9 cellular contexts compared by ENCODE assay signal in genomic region chr22:37601540-37602442, GRCh38. TPM values are rescaled to one million over a fixed set of nuclear protein-coding genes. Genes with fewer than 3 reads are reported as not detected.
DNase-seq lines count a peak whose midpoint lies in the region; ATAC-seq and TF ChIP-seq lines count a peak whose summit lies in the region.
"Had no signal": no experiment of that assay in that cellular context is flagged by ENCODE, and none has a peak within 500 bp of the region (broad histone marks: within the 10 kb centered on the region; RNA-seq: fewer than 3 reads in every experiment).

No MANE protein-coding gene starts in this region.

- H4K20me1 ChIP-seq in OCI-LY3 (ENCODE audit: insufficient read depth, low read length) = no peaks in the 10 kb centered on the region

- no peak overlapping the region for H3K27ac ChIP-seq in OCI-LY3 (ENCODE audit: low read length)

- H3K4me3 ChIP-seq in OCI-LY3 (ENCODE audit: low read length) (peak overlapping the region; percentile 29; the same call in 1 of the 2 replicates), fibroblast of the aortic adventitia (ENCODE audit: low read depth, low read length) (no peak overlapping the region)

- peaks cover 4% of the 10 kb centered on the region for H3K4me1 ChIP-seq in OCI-LY3 (ENCODE audit: low read length)

- ATAC-seq in GM19351 (IDR thresholded peaks at IDR 0.05; ENCODE audit: unreplicated experiment) (no peak), HG02588 (IDR thresholded peaks at IDR 0.05; ENCODE audit: unreplicated experiment) (no peak)
- ATAC-seq: Panc1 had no signal

- no peaks in the 10 kb centered on the region for H3K36me3 ChIP-seq in OCI-LY3 (replicated peaks; ENCODE audit: low read depth, low read length)

- 0 out of 2 replicates have a peak overlapping the region, but pooled peaks have one; percentile 46 for H2AFZ ChIP-seq in OCI-LY3 (ENCODE audit: low read depth, low read length)

- no peaks in the 10 kb centered on the region for H3K9me3 ChIP-seq in OCI-LY3 (ENCODE audit: insufficient read depth, low read length)

- no peaks in the 10 kb centered on the region for H3K9me3 Mint-ChIP-seq in activated T-cell treated with anti-CD3 and anti-CD28 coated beads, Interleukin-2, amount 50 U/mL, for 24 hours

- no peaks in the 10 kb centered on the region for H3K36me3 Mint-ChIP-seq in activated T-cell treated with anti-CD3 and anti-CD28 coated beads, Interleukin-2, amount 50 U/mL, for 24 hours (ENCODE audit: low read depth)

- no peak overlapping the region for H3K9ac ChIP-seq in OCI-LY3 (ENCODE audit: low read length)

- no peak for TF ChIP-seq CTCF in OCI-LY3 (IDR thresholded peaks at IDR 0.05; ENCODE audit: low read depth, low read length)
- no peak for TF ChIP-seq CTCF in fibroblast of the aortic adventitia (IDR thresholded peaks at IDR 0.05; ENCODE audit: insufficient read depth, low read length)

- H3K4me2 ChIP-seq in OCI-LY3 (ENCODE audit: low read length) = peak overlapping the region; percentile 31

- peaks cover 30% of the 10 kb centered on the region for H3K4me1 Mint-ChIP-seq in activated T-cell treated with anti-CD3 and anti-CD28 coated beads, Interleukin-2, amount 50 U/mL, for 24 hours (ENCODE audit: low read depth)

- H3K27ac Mint-ChIP-seq in activated T-cell treated with anti-CD3 and anti-CD28 coated beads, Interleukin-2, amount 50 U/mL, for 24 hours = peak overlapping the region; percentile 14

- no peaks in the 10 kb centered on the region for H3K79me2 ChIP-seq in OCI-LY3 (ENCODE audit: low read length)

- no peaks in the 10 kb centered on the region for H3K27me3 Mint-ChIP-seq in activated T-cell treated with anti-CD3 and anti-CD28 coated beads, Interleukin-2, amount 50 U/mL, for 24 hours

- peaks cover 24% of the 10 kb centered on the region for H3K27me3 ChIP-seq in OCI-LY3 (ENCODE audit: low read depth, low read length)

- DNase-seq in activated T-cell treated with anti-CD3 and anti-CD28 coated beads, Interleukin-2, amount 50 U/mL, for 24 hours = no peak
- no peak for DNase-seq in activated T-cell treated with anti-CD3 and anti-CD28 coated beads for 4 hours
- DNase-seq in fibroblast of the aortic adventitia (ENCODE audit: low read depth) = peak; percentile 33
- peak; percentile 31 for DNase-seq in stromal cell of bone marrow (ENCODE audit: low read depth)
- DNase-seq in activated CD4-positive, alpha-beta T cell treated with anti-CD3 and anti-CD28 coated beads for 1 hour = no peak

- H3K4me3 Mint-ChIP-seq in activated T-cell treated with anti-CD3 and anti-CD28 coated beads, Interleukin-2, amount 50 U/mL, for 24 hours = no peak overlapping the region

RNA-seq across cellular contexts. Expression of gene GGA1, which starts 6.8 kb away (rescaled TPM):
- 12.0 and 35.0 TPM in 2 replicates for total RNA-seq in fibroblast of the aortic adventitia (ENCODE audit: low replicate concordance)

RNA-seq across cellular contexts. Expression of gene LGALS2, which starts 21.9 kb away (rescaled TPM):
- total RNA-seq in fibroblast of the aortic adventitia (ENCODE audit: low replicate concordance) = not detected in 2 replicates

RNA-seq across cellular contexts. Expression of gene SH3BP1, which starts 37.7 kb away (rescaled TPM):
- 1.8 and 4.6 TPM in 2 replicates for total RNA-seq in fibroblast of the aortic adventitia (ENCODE audit: low replicate concordance)

RNA-seq across cellular contexts. Expression of gene CDC42EP1, which starts 41.5 kb away (rescaled TPM):
- total RNA-seq in fibroblast of the aortic adventitia (ENCODE audit: low replicate concordance) = 18.9 and 30.3 TPM in 2 replicates

RNA-seq across cellular contexts. Expression of gene PDXP, which starts 56.7 kb away (rescaled TPM):
- 3.4 and 7.4 TPM in 2 replicates for total RNA-seq in fibroblast of the aortic adventitia (ENCODE audit: low replicate concordance)

Comparison
In these comparisons a context has a peak if more than half of its experiments do, and no peak if none do; other contexts are left out.
1. DNase-seq: peak in fibroblast of the aortic adventitia (single experiment) and stromal cell of bone marrow (single experiment); none in activated T-cell treated with anti-CD3 and anti-CD28 coated beads, Interleukin-2, amount 50 U/mL, for 24 hours (single experiment), activated T-cell treated with anti-CD3 and anti-CD28 coated beads for 4 hours (single experiment) and activated CD4-positive, alpha-beta T cell treated with anti-CD3 and anti-CD28 coated beads for 1 hour (single experiment).